In genomic region chr18:78145096-78145495, GRCh38 we compare ENCODE assay signal across 31 cellular contexts.
"Had no signal": no experiment of that assay in that cellular context is flagged by ENCODE, and none has a peak within 500 bp of the region (broad histone marks: within the 10 kb centered on the region; RNA-seq: fewer than 3 reads in every experiment).

No MANE protein-coding gene starts in this region.

- DNase-seq: activated CD4-positive, alpha-beta T cell treated with anti-CD3 and anti-CD28 coated beads for 4 hours; activated CD4-positive, alpha-beta T cell treated with anti-CD3 and anti-CD28 coated beads, Interleukin-2, amount 50 U/mL, for 4 hours; activated naive CD4-positive, alpha-beta T cell; activated T-cell treated with anti-CD3 and anti-CD28 coated beads for 4 hours; activated T-cell treated with anti-CD3 and anti-CD28 coated beads, Interleukin-2, amount 50 U/mL, for 72 hours; anterior cingulate cortex; body of pancreas; cerebellar nuclear complex; dorsolateral prefrontal cortex; effector memory CD4-positive, alpha-beta T cell; gastrocnemius medialis; glutamatergic neuron; left ventricle myocardium superior; natural killer cell; posterior cingulate gyrus; stimulated activated CD4-positive, alpha-beta T cell treated with anti-CD3 and anti-CD28 coated beads, Interleukin-4, amount 100 ng/mL, for 4 hours; stimulated activated CD8-positive, alpha-beta memory T cell treated with anti-CD3 and anti-CD28 coated beads, Interleukin-4, amount 100 ng/mL, for 48 hours; stimulated activated naive CD8-positive, alpha-beta T cell treated with anti-CD3 and anti-CD28 coated beads, Interleukin-15, amount 100 ng/mL, for 72 hours; substantia nigra; T-helper 9 cell had no signal

- H3K9me3 Mint-ChIP-seq: activated naive CD4-positive, alpha-beta T cell treated with anti-CD3 and anti-CD28 coated beads, Interleukin-2, amount 50 U/mL, for 72 hours; activated T-cell treated with anti-CD3 and anti-CD28 coated beads, Interleukin-2, amount 50 U/mL, for 72 hours; natural killer cell; stimulated activated memory B cell treated with anti-CD40 and anti-IgM and Interleukin-4, amounts not matched to agents 10 μg/mL and 1 μg/mL and 100 μg/mL, for 72 hours; stimulated activated naive CD8-positive, alpha-beta T cell treated with anti-CD3 and anti-CD28 coated beads, Interleukin-15, amount 100 ng/mL, for 72 hours; T-helper 1 cell treated with Interleukin-12 subunit alpha and Interleukin-12 subunit beta and Interleukin-4 antibody, amounts not matched to agents 30 μg/mL and 1 μg/mL, for 36 hours had no signal

- H3K4me3 Mint-ChIP-seq: activated T-cell treated with anti-CD3 and anti-CD28 coated beads, Interleukin-2, amount 50 U/mL, for 72 hours; memory B cell; natural killer cell; stimulated activated memory B cell treated with anti-CD40 and anti-IgM and Interleukin-4, amounts not matched to agents 10 μg/mL and 1 μg/mL and 100 μg/mL, for 72 hours; stimulated activated naive CD8-positive, alpha-beta T cell treated with anti-CD3 and anti-CD28 coated beads, Interleukin-15, amount 100 ng/mL, for 72 hours; T-helper 1 cell treated with Interleukin-12 subunit alpha and Interleukin-12 subunit beta and Interleukin-4 antibody, amounts not matched to agents 30 μg/mL and 1 μg/mL, for 36 hours had no signal

- H3K4me1 Mint-ChIP-seq: memory B cell; natural killer cell; stimulated activated memory B cell treated with anti-CD40 and anti-IgM and Interleukin-4, amounts not matched to agents 10 μg/mL and 1 μg/mL and 100 μg/mL, for 72 hours; stimulated activated naive CD8-positive, alpha-beta T cell treated with anti-CD3 and anti-CD28 coated beads, Interleukin-15, amount 100 ng/mL, for 72 hours had no signal

- H3K4me3 ChIP-seq: body of pancreas, cardiac muscle cell, coronary artery, dorsolateral prefrontal cortex, gastrocnemius medialis, skin epidermis had no signal

- FAIRE-seq: islet of Langerhans, TTC549 had no signal

- H3K4me1 ChIP-seq: body of pancreas, gastrocnemius medialis had no signal

- ATAC-seq: activated naive CD4-positive, alpha-beta T cell treated with anti-CD3 and anti-CD28 coated beads, Interleukin-2, amount 50 U/mL, for 72 hours; activated T-cell treated with anti-CD3 and anti-CD28 coated beads, Interleukin-2, amount 50 U/mL, for 72 hours; body of pancreas; gastrocnemius medialis; left ventricle myocardium superior; natural killer cell; sciatic nerve; stimulated activated memory B cell treated with anti-CD40 and anti-IgM and Interleukin-4, amounts not matched to agents 10 μg/mL and 1 μg/mL and 100 μg/mL, for 72 hours; stimulated activated naive CD8-positive, alpha-beta T cell treated with anti-CD3 and anti-CD28 coated beads, Interleukin-15, amount 100 ng/mL, for 72 hours had no signal

- H3K27me3 Mint-ChIP-seq: memory B cell; stimulated activated memory B cell treated with anti-CD40 and anti-IgM and Interleukin-4, amounts not matched to agents 10 μg/mL and 1 μg/mL and 100 μg/mL, for 72 hours had no signal

- H3K9me3 ChIP-seq: body of pancreas, gastrocnemius medialis had no signal

- H3K36me3 Mint-ChIP-seq: activated naive CD4-positive, alpha-beta T cell treated with anti-CD3 and anti-CD28 coated beads, Interleukin-2, amount 50 U/mL, for 72 hours; memory B cell; natural killer cell; stimulated activated memory B cell treated with anti-CD40 and anti-IgM and Interleukin-4, amounts not matched to agents 10 μg/mL and 1 μg/mL and 100 μg/mL, for 72 hours had no signal

- H3K27ac Mint-ChIP-seq: activated naive CD4-positive, alpha-beta T cell treated with anti-CD3 and anti-CD28 coated beads, Interleukin-2, amount 50 U/mL, for 72 hours; activated T-cell treated with anti-CD3 and anti-CD28 coated beads, Interleukin-2, amount 50 U/mL, for 72 hours; memory B cell; natural killer cell; stimulated activated memory B cell treated with anti-CD40 and anti-IgM and Interleukin-4, amounts not matched to agents 10 μg/mL and 1 μg/mL and 100 μg/mL, for 72 hours; stimulated activated naive CD8-positive, alpha-beta T cell treated with anti-CD3 and anti-CD28 coated beads, Interleukin-15, amount 100 ng/mL, for 72 hours; T-helper 1 cell treated with Interleukin-12 subunit alpha and Interleukin-12 subunit beta and Interleukin-4 antibody, amounts not matched to agents 30 μg/mL and 1 μg/mL, for 36 hours had no signal

- H3K27me3 ChIP-seq: body of pancreas, cardiac muscle cell, gastrocnemius medialis had no signal

- H3K27ac ChIP-seq: body of pancreas, cardiac muscle cell, coronary artery, dorsolateral prefrontal cortex, gastrocnemius medialis, skin epidermis, VCaP had no signal

- H3K36me3 ChIP-seq: cardiac muscle cell, gastrocnemius medialis had no signal
